In genomic region chr15:56385908-56386307, GRCh38 we compare ENCODE assay signal across 7 cellular contexts.
"Had no signal": no experiment of that assay in that cellular context is flagged by ENCODE, and none has a peak within 500 bp of the region (broad histone marks: within the 10 kb centered on the region; RNA-seq: fewer than 3 reads in every experiment).

No MANE protein-coding gene starts in this region.

- DNase-seq: GDM1, GF-D8 had no signal

- ATAC-seq: GM12878 had no signal

- H3K4me3 ChIP-seq: GM12878 had no signal

- FAIRE-seq: G401.6, GM12878, GM12891, GM18507, GM19239 had no signal
